Comparison of ENCODE assay signal across 9 cellular contexts in the genomic region with DNA sequence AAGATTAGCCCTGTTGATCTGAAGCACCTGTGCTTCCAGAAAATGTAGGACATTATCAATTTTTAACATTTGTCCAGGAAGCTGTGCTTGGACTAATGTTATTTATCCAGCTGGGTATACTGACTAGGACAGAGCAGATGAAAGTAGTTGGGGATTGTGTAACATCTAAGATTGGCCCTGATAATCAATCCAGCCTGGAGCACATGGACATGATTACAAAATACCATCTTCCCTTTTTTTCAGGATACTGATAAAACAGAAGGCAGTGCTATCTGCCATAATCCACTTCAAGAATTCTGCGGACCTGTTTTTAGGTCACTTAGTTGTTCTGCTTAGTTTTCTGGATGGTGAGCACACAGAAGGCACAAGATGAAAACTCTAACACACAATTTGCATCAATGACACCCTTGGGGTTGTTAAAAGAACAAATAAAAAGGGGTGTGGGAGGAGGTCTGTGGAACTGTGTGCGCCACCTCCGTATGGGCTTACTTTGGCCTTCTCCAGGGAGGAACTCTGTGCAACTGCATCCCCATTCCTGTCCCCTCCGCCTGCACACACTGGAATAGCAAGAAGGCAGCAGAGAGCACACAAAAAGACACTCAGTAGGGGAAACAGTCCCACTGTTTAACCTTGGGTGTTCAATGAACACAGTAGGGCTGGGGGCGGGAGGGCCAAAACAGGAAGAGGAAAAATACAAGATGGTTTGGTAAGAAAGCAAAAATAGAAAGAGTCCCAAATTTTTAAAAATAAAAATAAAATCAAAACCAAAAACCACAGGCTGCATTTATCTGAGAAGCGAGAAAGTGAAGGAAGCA. TPM values are rescaled to one million over a fixed set of nuclear protein-coding genes. Genes with fewer than 3 reads are reported as not detected.
DNase-seq lines count a peak whose midpoint lies in the region; ATAC-seq, FAIRE-seq and TF ChIP-seq lines count a peak whose summit lies in the region.
"Had no signal": no experiment of that assay in that cellular context is flagged by ENCODE, and none has a peak within 500 bp of the region (broad histone marks: within the 10 kb centered on the region; RNA-seq: fewer than 3 reads in every experiment).

No MANE protein-coding gene starts in this region.

- CTCF ChIA-PET in K562 (lab: Yijun Ruan, JAX; ENCODE audit: low intra/inter-chr PET ratio): no interaction called here
- CTCF ChIA-PET in HepG2 (lab: Yijun Ruan, JAX; ENCODE audit: low intra/inter-chr PET ratio, low total read pairs): no interaction called here
- CTCF ChIA-PET in activated CD8-positive, alpha-beta memory T cell treated with anti-CD3 and anti-CD28 coated beads, Interleukin-2, amount 10 ng/mL, durations not matched to agents 7 days and 5 days (lab: Charles Lee): interaction anchor here (1.7 kb wide), 1 partner anchor 364 kb away, joined by 3 read pairs; no protein-coding TSS in a partner anchor

- H3K4me1 ChIP-seq in K562 (replicated peaks in 1 of 2; ENCODE audit: control insufficient read depth in 2 of 2, insufficient read depth in 2 of 2, low read length in 2 of 2) (peaks cover 0 to 10% of the 10 kb centered on the region in 2 experiments; a peak in 1 of 5 replicates), HepG2 (ENCODE audit: insufficient read depth, low read length) (peaks cover 89% of the 10 kb centered on the region), thyroid gland (peaks cover 17 to 28% of the 10 kb centered on the region in 2 donors)

- FAIRE-seq in K562 (lab: Jason Lieb, UNC) (no peak), HepG2 (lab: Jason Lieb, UNC) (peak; percentile 72), GM12891 (lab: Jason Lieb, UNC) (no peak)

- POLR2A ChIA-PET in K562 (lab: Yijun Ruan, JAX) (no interaction called here), HepG2 (lab: Yijun Ruan, JAX) (interaction anchor here (0.6 to 17.8 kb wide), 5 partner anchors 8 to 28 kb away, joined by 3 to 430 read pairs (median 3); partner anchors contain the start of gene DUSP6)

- TF ChIP-seq POLR2A in K562 (conservative IDR thresholded peaks at IDR 0.05) (no peak), HepG2 (IDR thresholded peaks at IDR 0.05; ENCODE audit: insufficient read depth in 1 of 2, low read depth in 2 of 2, low read length in 2 of 2) (no peak), thyroid gland (IDR thresholded peaks at IDR 0.05) (no peak), GM12891 (IDR thresholded peaks at IDR 0.05; ENCODE audit: low read depth, low read length) (no peak)

- H3K4me3 Mint-ChIP-seq in activated CD8-positive, alpha-beta memory T cell treated with anti-CD3 and anti-CD28 coated beads, Interleukin-2, amount 10 ng/mL, durations not matched to agents 7 days and 5 days: no peak overlapping the region
- H3K4me3 Mint-ChIP-seq: activated naive CD4-positive, alpha-beta T cell treated with anti-CD3 and anti-CD28 coated beads, Interleukin-2, amount 10 ng/mL, durations not matched to agents 7 days and 5 days had no signal

- H3K4me2 ChIP-seq in K562 (ENCODE audit: insufficient read depth, low read length): no peak overlapping the region
- H3K4me2 ChIP-seq in HepG2 (ENCODE audit: low read depth, low read length): peak overlapping the region; percentile 89

- H3K36me3 Mint-ChIP-seq in activated CD8-positive, alpha-beta memory T cell treated with anti-CD3 and anti-CD28 coated beads, Interleukin-2, amount 10 ng/mL, durations not matched to agents 7 days and 5 days: peaks cover 1% of the 10 kb centered on the region
- H3K36me3 Mint-ChIP-seq: activated naive CD4-positive, alpha-beta T cell treated with anti-CD3 and anti-CD28 coated beads, Interleukin-2, amount 10 ng/mL, durations not matched to agents 7 days and 5 days had no signal

- no peak overlapping the region for H3K27ac ChIP-seq in K562 (ENCODE audit: extremely low read depth, low read depth, low read length)
- peak overlapping the region; percentile 81 for H3K27ac ChIP-seq in HepG2 (ENCODE audit: extremely low read length, insufficient read depth, low read length)
- H3K27ac ChIP-seq in thyroid gland: peak overlapping the region in 2 of 3 donors; percentile 59 to 88

- H3K9ac ChIP-seq in K562 (ENCODE audit: insufficient read depth in 1 of 2, low read depth in 2 of 2, low read length in 2 of 2) (no peak overlapping the region), HepG2 (ENCODE audit: insufficient read depth, low read depth, low read length) (peak overlapping the region; percentile 57)

- H3K9me3 ChIP-seq in K562 (replicated peaks; ENCODE audit: control insufficient read depth, insufficient read depth, low read depth, low read length): no peaks in the 10 kb centered on the region
- no peaks in the 10 kb centered on the region for H3K9me3 ChIP-seq in HepG2 (ENCODE audit: low read length)
- H3K9me3 ChIP-seq in thyroid gland: no peaks in the 10 kb centered on the region
- H3K9me3 ChIP-seq: MG63 had no signal

- no peaks in the 10 kb centered on the region for H3K9me3 Mint-ChIP-seq in activated CD8-positive, alpha-beta memory T cell treated with anti-CD3 and anti-CD28 coated beads, Interleukin-2, amount 10 ng/mL, durations not matched to agents 7 days and 5 days (ENCODE audit: low read depth)
- H3K9me3 Mint-ChIP-seq: activated naive CD4-positive, alpha-beta T cell treated with anti-CD3 and anti-CD28 coated beads, Interleukin-2, amount 10 ng/mL, durations not matched to agents 7 days and 5 days had no signal

- ATAC-seq in K562 (no peak), HepG2 (peak; percentile 71), GM18519 (IDR thresholded peaks at IDR 0.05; ENCODE audit: low FRiP score, unreplicated experiment) (no peak)
- no peak for ATAC-seq in activated CD8-positive, alpha-beta memory T cell treated with anti-CD3 and anti-CD28 coated beads, Interleukin-2, amount 10 ng/mL, durations not matched to agents 7 days and 5 days

- H3K27me3 ChIP-seq in K562 (ENCODE audit: control insufficient read depth in 2 of 2, insufficient read depth in 2 of 2, low read length in 2 of 2): 0 out of 5 replicates have a peak, but pooled peaks cover 0 to 2% of the 10 kb centered on the region in 2 experiments
- H3K27me3 ChIP-seq in HepG2 (ENCODE audit: control insufficient read depth in 1 of 2, insufficient read depth in 2 of 2, low read length in 2 of 2): no peaks in the 10 kb centered on the region
- H3K27me3 ChIP-seq in thyroid gland: no peaks in the 10 kb centered on the region
- H3K27me3 ChIP-seq: MG63 had no signal

- no peak for TF ChIP-seq RAD21 in K562 (CRISPR knock-in tag; conservative IDR thresholded peaks at IDR 0.05 in 1 of 2, IDR thresholded peaks at IDR 0.05 in 1 of 2)
- TF ChIP-seq RAD21 in HepG2 (CRISPR knock-in tag; IDR thresholded peaks at IDR 0.05): no peak

- H3K27me3 Mint-ChIP-seq in activated CD8-positive, alpha-beta memory T cell treated with anti-CD3 and anti-CD28 coated beads, Interleukin-2, amount 10 ng/mL, durations not matched to agents 7 days and 5 days: no peaks in the 10 kb centered on the region

- H3K4me3 ChIP-seq in LNCaP clone FGC (ENCODE audit: low read depth, low read length) (no peak overlapping the region), K562 (no peak overlapping the region), HepG2 (replicated peaks in 1 of 3; ENCODE audit: insufficient read depth in 1 of 3, low read depth in 2 of 3, low read length in 3 of 3) (peak overlapping the region; percentile 0 to 51 (median 51)), thyroid gland (replicated peaks in 1 of 3) (no peak overlapping the region)
- H3K4me3 ChIP-seq: MG63 had no signal

- H3K36me3 ChIP-seq in K562 (ENCODE audit: control insufficient read depth, insufficient read depth, low read length): no peaks in the 10 kb centered on the region
- H3K36me3 ChIP-seq in HepG2 (replicated peaks in 1 of 2; ENCODE audit: control insufficient read depth in 1 of 2, insufficient read depth in 2 of 2, low read length in 2 of 2): no peaks in the 10 kb centered on the region
- no peaks in the 10 kb centered on the region for H3K36me3 ChIP-seq in thyroid gland
- H3K36me3 ChIP-seq: MG63 had no signal

- H3K9me1 ChIP-seq in K562 (ENCODE audit: control insufficient read depth, insufficient read depth, low read length): no peaks in the 10 kb centered on the region

- 16% methylated on average over 6 of the region's 6 CpGs for WGBS in K562 (ENCODE audit: insufficient coverage, low coverage, missing lambda C conversion rate)
- WGBS in HepG2 (ENCODE audit: low lambda C conversion rate): 7% methylated on average over 6 of the region's 6 CpGs
- WGBS in thyroid gland, 2 donors: 82 to 84% methylated on average over 6 of the region's 6 CpGs

- no peak for TF ChIP-seq CTCF in LNCaP clone FGC (IDR thresholded peaks at IDR 0.05; ENCODE audit: control insufficient read depth, extremely low read depth, insufficient read depth)
- no peak for TF ChIP-seq CTCF in K562 (IDR thresholded peaks at IDR 0.05 in 2 of 3, conservative IDR thresholded peaks at IDR 0.05 in 1 of 3; ENCODE audit: insufficient read depth in 2 of 3, low read depth in 1 of 3, low read length in 3 of 3)
- TF ChIP-seq CTCF in HepG2 (CRISPR knock-in tag; IDR thresholded peaks at IDR 0.05): 0 out of 2 replicates have a peak, but pooled peaks have one; percentile 22
- no peak for TF ChIP-seq CTCF in thyroid gland (IDR thresholded peaks at IDR 0.05)

- no peak overlapping the region for H2AFZ ChIP-seq in K562 (ENCODE audit: low read depth, low read length)
- no peak overlapping the region for H2AFZ ChIP-seq in HepG2 (ENCODE audit: low read length)

- intact Hi-C loops in K562 (cut with micrococcal nuclease) (no loop called here), HepG2 (cut with micrococcal nuclease; ENCODE audit: unreplicated experiment) (no loop called here), thyroid gland (cut with DNase I) (no loop called here)

- DNase-seq in LNCaP clone FGC (ENCODE audit: low read depth) (peak; percentile 57), K562 (ENCODE audit: extremely low read depth in 1 of 4, low spot score in 3 of 4) (no peak), HepG2 (ENCODE audit: low spot score) (peak; percentile 89), thyroid gland (no peak), GM12891 (ENCODE audit: insufficient read length, low spot score) (no peak)
- no peak for DNase-seq in activated CD8-positive, alpha-beta memory T cell treated with anti-CD3 and anti-CD28 coated beads, Interleukin-2, amount 10 ng/mL, durations not matched to agents 7 days and 5 days
- DNase-seq: activated naive CD4-positive, alpha-beta T cell treated with anti-CD3 and anti-CD28 coated beads, Interleukin-2, amount 10 ng/mL, durations not matched to agents 7 days and 5 days had no signal

- TF ChIP-seq EP300 in K562 (IDR thresholded peaks at IDR 0.05; ENCODE audit: low read length) (no peak), HepG2 (IDR thresholded peaks at IDR 0.05; ENCODE audit: low read depth in 2 of 2, low read length in 2 of 2) (peak; percentile 31 to 96; a peak in 3 of 4 replicates), HepG2 (CRISPR knock-in tag; IDR thresholded peaks at IDR 0.05; ENCODE audit: borderline replicate concordance) (peak; percentile 93)

- H4K20me1 ChIP-seq in K562 (replicated peaks; ENCODE audit: control insufficient read depth, insufficient read depth, low read length) (no peaks in the 10 kb centered on the region), HepG2 (ENCODE audit: insufficient read depth, low read length) (no peaks in the 10 kb centered on the region)

- H3K27ac Mint-ChIP-seq in activated CD8-positive, alpha-beta memory T cell treated with anti-CD3 and anti-CD28 coated beads, Interleukin-2, amount 10 ng/mL, durations not matched to agents 7 days and 5 days: no peak overlapping the region
- H3K27ac Mint-ChIP-seq: activated naive CD4-positive, alpha-beta T cell treated with anti-CD3 and anti-CD28 coated beads, Interleukin-2, amount 10 ng/mL, durations not matched to agents 7 days and 5 days had no signal

- peaks cover 27% of the 10 kb centered on the region for H3K4me1 Mint-ChIP-seq in activated CD8-positive, alpha-beta memory T cell treated with anti-CD3 and anti-CD28 coated beads, Interleukin-2, amount 10 ng/mL, durations not matched to agents 7 days and 5 days

- H3K79me2 ChIP-seq in K562 (ENCODE audit: control insufficient read depth, insufficient read depth, low read length) (no peaks in the 10 kb centered on the region), HepG2 (ENCODE audit: insufficient read depth, low read length) (no peaks in the 10 kb centered on the region)

- in situ Hi-C loops in K562 (cut with MboI): no loop called here
- in situ Hi-C loops in HepG2 (cut with HindIII; ENCODE audit: extremely low pct_ligation_motif_present, low pct_unique_long_range_greater_than_20kb): no loop called here

- BruUV-seq in K562 (replicated peaks; lab: Mats Ljungman, UMichigan) (no TSS peak), HepG2 (replicated peaks; lab: Mats Ljungman, UMichigan) (no TSS peak)

RNA-seq across cellular contexts. Expression of gene DUSP6, which starts 31.1 kb away (rescaled TPM):
- total RNA-seq in K562 (2011; cell fraction: chromatin; rRNA removed; ENCODE audit: low replicate concordance): 0.19 and 0.26 TPM in 2 replicates
- total RNA-seq in K562 (2011; cell fraction: nucleolus; rRNA removed): not detected in 2 replicates
- 0.23 TPM in 1 of 2 replicates, not detected in the other for total RNA-seq in K562 (2011; cell fraction: nucleoplasm; rRNA removed)
- 0.12 TPM in 1 of 2 replicates, not detected in the other for total RNA-seq in K562 (2014; rRNA removed)
- total RNA-seq in K562 (2014; rRNA removed; fragmentation: Illumina TruSeq; extraction: Trizol): 0.06 TPM in 1 of 2 replicates, not detected in the other
- 0.08 and 0.14 TPM in 2 replicates for total RNA-seq in K562 (2015; rRNA removed; fragmentation: Illumina TruSeq; extraction: Trizol)
- 0.47 and 0.60 TPM in 2 replicates for total RNA-seq in K562 (2021)
- 0.08 and 0.20 TPM in 2 replicates for polyA plus RNA-seq in K562 (2011; rRNA removed)
- 0.06 and 0.24 TPM in 2 replicates for polyA plus RNA-seq in K562 (2011; cell fraction: cytosol; rRNA removed)
- polyA plus RNA-seq in K562 (2011; cell fraction: nucleus; rRNA removed): 0.57 and 0.65 TPM in 2 replicates
- polyA plus RNA-seq in K562 (2012): 0.07 and 0.14 TPM in 2 replicates
- polyA plus RNA-seq in K562 (2014; fragmentation: Illumina TruSeq; extraction: Trizol): 0.12 and 0.40 TPM in 2 replicates
- polyA plus RNA-seq in K562 (2014; fragmentation: Nextera tagmentation; extraction: Ambion mirVana): under 1 TPM; 0.04 TPM
- 0.03 and 0.04 TPM in 2 replicates for polyA plus RNA-seq in K562 (2014; rRNA removed)
- polyA minus RNA-seq in K562 (2011; rRNA and poly(A)+ RNA removed): 0.18 TPM in 1 of 2 replicates, not detected in the other
- polyA minus RNA-seq in K562 (2011; cell fraction: cytosol; rRNA and poly(A)+ RNA removed): not detected in 2 replicates
- polyA minus RNA-seq in K562 (2011; cell fraction: nucleus; rRNA and poly(A)+ RNA removed): 0.13 and 0.44 TPM in 2 replicates
- 37.0 and 40.9 TPM in 2 replicates for total RNA-seq in HepG2 (2016; rRNA removed; fragmentation: Illumina TruSeq; extraction: Trizol)
- total RNA-seq in HepG2 (2016; cell fraction: cytosol; rRNA removed; fragmentation: Illumina TruSeq; extraction: Trizol; ENCODE audit: low read depth): 4.4 and 4.7 TPM in 2 replicates
- 36.2 and 41.6 TPM in 2 replicates for total RNA-seq in HepG2 (2016; cell fraction: insoluble cytoplasmic fraction; rRNA removed; fragmentation: Illumina TruSeq; extraction: Trizol)
- 13.7 and 14.2 TPM in 2 replicates for total RNA-seq in HepG2 (2016; cell fraction: membrane; rRNA removed; fragmentation: Illumina TruSeq; extraction: Trizol)
- 52.5 and 56.1 TPM in 2 replicates for total RNA-seq in HepG2 (2016; cell fraction: nucleus; rRNA removed; fragmentation: Illumina TruSeq; extraction: Trizol)
- polyA plus RNA-seq in HepG2 (2011; rRNA removed): 161 and 175 TPM in 2 replicates
- 140 and 159 TPM in 2 replicates for polyA plus RNA-seq in HepG2 (2011; cell fraction: cytosol; rRNA removed)
- 198 and 204 TPM in 2 replicates for polyA plus RNA-seq in HepG2 (2011; cell fraction: nucleus; rRNA removed)
- 101 and 134 TPM in 2 replicates for polyA plus RNA-seq in HepG2 (2012)
- polyA plus RNA-seq in HepG2 (2016; cell fraction: cytosol; fragmentation: Illumina TruSeq; extraction: Trizol; ENCODE audit: low read depth): 1.2 and 1.4 TPM in 2 replicates
- 31.8 and 35.1 TPM in 2 replicates for polyA plus RNA-seq in HepG2 (2016; cell fraction: insoluble cytoplasmic fraction; fragmentation: Illumina TruSeq; extraction: Trizol; ENCODE audit: low read depth)
- polyA plus RNA-seq in HepG2 (2016; cell fraction: membrane; fragmentation: Illumina TruSeq; extraction: Trizol; ENCODE audit: low read depth): 4.5 and 5.5 TPM in 2 replicates
- 62.5 and 77.8 TPM in 2 replicates for polyA plus RNA-seq in HepG2 (2016; cell fraction: nucleus; fragmentation: Illumina TruSeq; extraction: Trizol; ENCODE audit: insufficient read depth, low read depth)
- polyA minus RNA-seq in HepG2 (2011; rRNA and poly(A)+ RNA removed; ENCODE audit: low replicate concordance): 3.5 and 736 TPM in 2 replicates
- polyA minus RNA-seq in HepG2 (2011; cell fraction: cytosol; rRNA and poly(A)+ RNA removed): 161 and 182 TPM in 2 replicates
- 194 and 220 TPM in 2 replicates for polyA minus RNA-seq in HepG2 (2011; cell fraction: nucleus; rRNA and poly(A)+ RNA removed)
- 10 to 100 TPM; 31.0 to 40.2 (median 33.8) TPM for total RNA-seq in thyroid gland
- total RNA-seq in activated CD8-positive, alpha-beta memory T cell treated with anti-CD3 and anti-CD28 coated beads, Interleukin-2, amount 10 ng/mL, durations not matched to agents 7 days and 5 days: 100 to 1,000 TPM in 1 of 2 experiments, 10 to 100 TPM in 1; 76.3 to 100 TPM
- polyA plus RNA-seq in GM12891 (2012; ENCODE audit: low read depth, missing spikeins): 0.19 TPM

Comparison
In these comparisons a context has a peak if more than half of its experiments do, and no peak if none do; other contexts are left out.
1. DNase-seq: peak in LNCaP clone FGC (single experiment) and HepG2 (single experiment); none in K562 (0 of 4), thyroid gland (0 of 2), activated CD8-positive, alpha-beta memory T cell treated with anti-CD3 and anti-CD28 coated beads, Interleukin-2, amount 10 ng/mL, durations not matched to agents 7 days and 5 days (single experiment) and GM12891 (single experiment).
2. H3K4me3 ChIP-seq: peak in HepG2 (3 of 3); none in LNCaP clone FGC (single experiment), K562 (single experiment) and thyroid gland (0 of 3).